29 cellular contexts compared by ENCODE assay signal in genomic region chr7:34343667-34344066, GRCh38.
"Had no signal": no experiment of that assay in that cellular context is flagged by ENCODE, and none has a peak within 500 bp of the region (broad histone marks: within the 10 kb centered on the region; RNA-seq: fewer than 3 reads in every experiment).

No MANE protein-coding gene starts in this region.

- ATAC-seq: stimulated activated effector memory CD8-positive, alpha-beta T cell treated with anti-CD3 and anti-CD28 coated beads, Interleukin-12 subunit alpha, Interleukin-12 subunit beta, amount 100 ng/mL, for 72 hours; stimulated activated memory B cell treated with anti-CD40 and anti-IgM and Interleukin-4, amounts not matched to agents 10 μg/mL and 1 μg/mL and 100 μg/mL, for 72 hours; stimulated activated naive B cell treated with anti-CD40 and anti-IgM and Interleukin-4, amounts not matched to agents 10 μg/mL and 1 μg/mL and 100 μg/mL, for 72 hours; stimulated activated naive CD8-positive, alpha-beta T cell treated with anti-CD3 and anti-CD28 coated beads, Interleukin-15, amount 100 ng/mL, for 72 hours; stimulated activated naive CD8-positive, alpha-beta T cell treated with anti-CD3 and anti-CD28 coated beads, Interleukin-15, Interleukin-2, amounts not matched to agents 100 U/mL and 50 U/mL, for 24 hours; upper lobe of right lung had no signal

- H3K4me3 ChIP-seq: stomach, suprapubic skin, testis, thoracic aorta, thyroid gland, tibial artery, tibial nerve, transverse colon, upper lobe of left lung, upper lobe of right lung, uterus, vagina had no signal

- H3K36me3 ChIP-seq: stomach, suprapubic skin, thoracic aorta, thyroid gland, tibial artery, tibial nerve, transverse colon, upper lobe of left lung, upper lobe of right lung, uterus, vagina had no signal

- H3K9me3 Mint-ChIP-seq: stimulated activated memory B cell treated with anti-CD40 and anti-IgM and Interleukin-4, amounts not matched to agents 10 μg/mL and 1 μg/mL and 100 μg/mL, for 72 hours; stimulated activated naive CD8-positive, alpha-beta T cell treated with anti-CD3 and anti-CD28 coated beads, Interleukin-15, Interleukin-2, amounts not matched to agents 100 ng/mL and 50 ng/mL, for 24 hours; type B pancreatic cell had no signal

- H3K4me1 Mint-ChIP-seq: stimulated activated effector memory CD8-positive, alpha-beta T cell treated with anti-CD3 and anti-CD28 coated beads, Interleukin-12 subunit alpha, Interleukin-12 subunit beta, amount 100 ng/mL, for 72 hours; stimulated activated memory B cell treated with anti-CD40 and anti-IgM and Interleukin-4, amounts not matched to agents 10 μg/mL and 1 μg/mL and 100 μg/mL, for 72 hours; stimulated activated naive B cell treated with anti-CD40 and anti-IgM and Interleukin-4, amounts not matched to agents 10 μg/mL and 1 μg/mL and 100 μg/mL, for 72 hours; stimulated activated naive CD8-positive, alpha-beta T cell treated with anti-CD3 and anti-CD28 coated beads, Interleukin-15, amount 100 ng/mL, for 72 hours had no signal

- H3K4me1 ChIP-seq: stomach, suprapubic skin, testis, thyroid gland, tibial artery, tibial nerve, transverse colon, upper lobe of left lung, upper lobe of right lung, uterus, vagina had no signal

- H3K36me3 Mint-ChIP-seq: stimulated activated effector memory CD8-positive, alpha-beta T cell treated with anti-CD3 and anti-CD28 coated beads, Interleukin-12 subunit alpha, Interleukin-12 subunit beta, amount 100 ng/mL, for 72 hours; stimulated activated memory B cell treated with anti-CD40 and anti-IgM and Interleukin-4, amounts not matched to agents 10 μg/mL and 1 μg/mL and 100 μg/mL, for 72 hours; stimulated activated naive B cell treated with anti-CD40 and anti-IgM and Interleukin-4, amounts not matched to agents 10 μg/mL and 1 μg/mL and 100 μg/mL, for 72 hours; type B pancreatic cell had no signal

- H3K27ac Mint-ChIP-seq: stimulated activated effector memory CD8-positive, alpha-beta T cell treated with anti-CD3 and anti-CD28 coated beads, Interleukin-12 subunit alpha, Interleukin-12 subunit beta, amount 100 ng/mL, for 72 hours; stimulated activated memory B cell treated with anti-CD40 and anti-IgM and Interleukin-4, amounts not matched to agents 10 μg/mL and 1 μg/mL and 100 μg/mL, for 72 hours; stimulated activated naive B cell treated with anti-CD40 and anti-IgM and Interleukin-4, amounts not matched to agents 10 μg/mL and 1 μg/mL and 100 μg/mL, for 72 hours; stimulated activated naive CD8-positive, alpha-beta T cell treated with anti-CD3 and anti-CD28 coated beads, Interleukin-15, amount 100 ng/mL, for 72 hours; stimulated activated naive CD8-positive, alpha-beta T cell treated with anti-CD3 and anti-CD28 coated beads, Interleukin-15, Interleukin-2, amounts not matched to agents 100 ng/mL and 50 ng/mL, for 24 hours; type B pancreatic cell had no signal

- H3K27ac ChIP-seq: stomach, suprapubic skin, testis, thoracic aorta, thyroid gland, tibial artery, tibial nerve, transverse colon, upper lobe of left lung, upper lobe of right lung, uterus, vagina had no signal

- H3K27me3 Mint-ChIP-seq: stimulated activated memory B cell treated with anti-CD40 and anti-IgM and Interleukin-4, amounts not matched to agents 10 μg/mL and 1 μg/mL and 100 μg/mL, for 72 hours; stimulated activated naive B cell treated with anti-CD40 and anti-IgM and Interleukin-4, amounts not matched to agents 10 μg/mL and 1 μg/mL and 100 μg/mL, for 72 hours; stimulated activated naive CD8-positive, alpha-beta T cell treated with anti-CD3 and anti-CD28 coated beads, Interleukin-15, amount 100 ng/mL, for 72 hours; stimulated activated naive CD8-positive, alpha-beta T cell treated with anti-CD3 and anti-CD28 coated beads, Interleukin-15, Interleukin-2, amounts not matched to agents 100 ng/mL and 50 ng/mL, for 24 hours; type B pancreatic cell had no signal

- H3K9me3 ChIP-seq: stomach, suprapubic skin, testis, thoracic aorta, thyroid gland, transverse colon, upper lobe of left lung, upper lobe of right lung, uterus, vagina had no signal

- H3K27me3 ChIP-seq: stomach, suprapubic skin, testis, thyroid gland, tibial artery, tibial nerve, transverse colon, upper lobe of left lung, upper lobe of right lung, uterus, vagina had no signal

- DNase-seq: stimulated activated CD4-positive, alpha-beta T cell treated with anti-CD3 and anti-CD28 coated beads, Interleukin-2, amount 100 ng/mL, for 24 hours; stimulated activated CD4-positive, alpha-beta T cell treated with anti-CD3 and anti-CD28 coated beads, Interleukin-2, amount 100 ng/mL, for 48 hours; stimulated activated CD4-positive, alpha-beta T cell treated with anti-CD3 and anti-CD28 coated beads, Interleukin-4, amount 100 ng/mL, for 1 hour; stimulated activated CD4-positive, alpha-beta T cell treated with anti-CD3 and anti-CD28 coated beads, Interleukin-4, amount 100 ng/mL, for 4 hours; stimulated activated CD8-positive, alpha-beta memory T cell treated with anti-CD3 and anti-CD28 coated beads, Interleukin-4, amount 100 ng/mL, for 48 hours; stimulated activated naive B cell treated with anti-CD40 and anti-IgM and Interleukin-4, amounts not matched to agents 10 μg/mL and 1 μg/mL and 100 μg/mL, for 72 hours; stimulated activated naive CD4-positive, alpha-beta T cell; stimulated activated naive CD4-positive, alpha-beta T cell treated with Interleukin-2 at 50 U/mL for 16 hours; stimulated activated naive CD8-positive, alpha-beta T cell treated with anti-CD3 and anti-CD28 coated beads, Interleukin-15, amount 100 ng/mL, for 72 hours; stimulated activated naive CD8-positive, alpha-beta T cell treated with anti-CD3 and anti-CD28 coated beads, Interleukin-15, Interleukin-2, amounts not matched to agents 100 U/mL and 50 U/mL, for 24 hours; stomach; substantia nigra; testis; thyroid gland; tibial artery; transverse colon; trophoblast cell; upper lobe of left lung; upper lobe of right lung; uterus had no signal

- FAIRE-seq: urothelium cell line had no signal

- H3K4me3 Mint-ChIP-seq: stimulated activated effector memory CD8-positive, alpha-beta T cell treated with anti-CD3 and anti-CD28 coated beads, Interleukin-12 subunit alpha, Interleukin-12 subunit beta, amount 100 ng/mL, for 72 hours; stimulated activated memory B cell treated with anti-CD40 and anti-IgM and Interleukin-4, amounts not matched to agents 10 μg/mL and 1 μg/mL and 100 μg/mL, for 72 hours; stimulated activated naive B cell treated with anti-CD40 and anti-IgM and Interleukin-4, amounts not matched to agents 10 μg/mL and 1 μg/mL and 100 μg/mL, for 72 hours; stimulated activated naive CD8-positive, alpha-beta T cell treated with anti-CD3 and anti-CD28 coated beads, Interleukin-15, amount 100 ng/mL, for 72 hours; stimulated activated naive CD8-positive, alpha-beta T cell treated with anti-CD3 and anti-CD28 coated beads, Interleukin-15, Interleukin-2, amounts not matched to agents 100 ng/mL and 50 ng/mL, for 24 hours; type B pancreatic cell had no signal
